ENCODE assay signal across 15 cellular contexts in genomic region chr15:45891766-45892165, GRCh38.
DNase-seq lines count a peak whose midpoint lies in the region; FAIRE-seq and TF ChIP-seq lines count a peak whose summit lies in the region.
"Had no signal": no experiment of that assay in that cellular context is flagged by ENCODE, and none has a peak within 500 bp of the region (broad histone marks: within the 10 kb centered on the region; RNA-seq: fewer than 3 reads in every experiment).

No MANE protein-coding gene starts in this region.

- DNase-seq in AG20443 (ENCODE audit: low spot score) (peak; percentile 16), cerebellar cortex (ENCODE audit: low spot score) (peak; percentile 78), hippocampal formation (lab: John Stamatoyannopoulos, UW) (peak; percentile 1 to 15), renal cortical epithelial cell (ENCODE audit: low read depth) (peak; percentile 65), activated gamma-delta T cell (lab: John Stamatoyannopoulos, UW) (no peak), GM12892 (ENCODE audit: insufficient read length) (no peak), OCI-M2 (lab: John Stamatoyannopoulos, UW; ENCODE audit: unreplicated experiment) (no peak), NCI-H2081 (lab: John Stamatoyannopoulos, UW) (no peak)
- DNase-seq: activated CD4-positive, CD25-positive, alpha-beta regulatory T cell; effector memory CD4-positive, alpha-beta T cell; naive thymus-derived CD4-positive, alpha-beta T cell; NCI-H1694 treated with DMSO at 0.1 percent for 48 hours; SHP77 treated with DMSO at 0.1 percent for 48 hours; stimulated activated CD4-positive, alpha-beta T cell treated with anti-CD3 and anti-CD28 coated beads, Interleukin-15, amount 100 ng/mL, for 24 hours; T-helper 2 cell had no signal

- no peak for FAIRE-seq in GM12892 (lab: Jason Lieb, UNC)

- no peak for TF ChIP-seq POLR2A in GM12892 (IDR thresholded peaks at IDR 0.05; ENCODE audit: low read depth, low read length)

Comparison
In these comparisons a context has a peak if more than half of its experiments do, and no peak if none do; other contexts are left out.
1. DNase-seq: peak in AG20443 (single experiment), cerebellar cortex (single experiment), hippocampal formation (2 of 2) and renal cortical epithelial cell (single experiment); none in activated gamma-delta T cell (single experiment), GM12892 (single experiment), OCI-M2 (single experiment) and NCI-H2081 (0 of 2).